20 cellular contexts compared by ENCODE assay signal in the genomic region with DNA sequence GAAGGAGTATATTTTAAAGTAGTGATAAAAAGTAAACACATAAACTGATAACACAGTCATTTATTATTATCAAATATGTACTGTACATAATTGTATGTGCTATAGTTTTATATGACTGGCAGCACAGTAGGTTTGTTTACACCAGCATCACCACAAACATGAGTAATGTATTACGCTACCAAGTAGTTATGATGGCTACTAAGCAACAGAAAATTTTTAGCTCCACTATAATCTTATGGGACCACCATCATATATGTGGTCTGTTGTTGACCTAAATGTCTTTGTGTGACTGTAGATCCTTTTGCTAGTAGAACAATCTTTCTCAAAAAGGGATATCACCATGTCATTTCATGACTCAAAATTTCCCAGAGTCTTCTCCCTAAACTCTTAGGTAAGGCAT.
DNase-seq lines count a peak whose midpoint lies in the region; ATAC-seq and TF ChIP-seq lines count a peak whose summit lies in the region.
"Had no signal": no experiment of that assay in that cellular context is flagged by ENCODE, and none has a peak within 500 bp of the region (broad histone marks: within the 10 kb centered on the region; RNA-seq: fewer than 3 reads in every experiment).

No MANE protein-coding gene starts in this region.

- peaks cover 23% of the 10 kb centered on the region for H3K4me1 Mint-ChIP-seq in GM23338

- ATAC-seq in GM23338: no peak
- ATAC-seq in PC-3: peak; percentile 80
- no peak for ATAC-seq in left lobe of liver

- TF ChIP-seq POLR2A in uterus (IDR thresholded peaks at IDR 0.05) (no peak), suprapubic skin (IDR thresholded peaks at IDR 0.05) (no peak)

- TF ChIP-seq EP300 in suprapubic skin (IDR thresholded peaks at IDR 0.05): no peak

- no TSS peak for BruUV-seq in PC-3 (replicated peaks; lab: Mats Ljungman, UMichigan)

- H3K4me3 ChIP-seq in GM23338 (no peak overlapping the region), PC-3 (ENCODE audit: low read length) (no peak overlapping the region), uterus (no peak overlapping the region), suprapubic skin (no peak overlapping the region)
- H3K4me3 ChIP-seq: BLaER1, GM23248, HAP-1, Peyer's patch, SK-N-MC had no signal

- peaks cover 3% of the 10 kb centered on the region; the same call in 2 of the 3 replicates for H3K9me3 Mint-ChIP-seq in GM23338

- H3K4me3 Mint-ChIP-seq in GM23338: no peak overlapping the region
- H3K4me3 Mint-ChIP-seq: CD4-positive, CD25-positive, alpha-beta regulatory T cell had no signal

- H3K9ac ChIP-seq in PC-3 (ENCODE audit: low read length): no peak overlapping the region
- H3K9ac ChIP-seq: BLaER1, GM23248 had no signal

- H3K4me1 ChIP-seq in GM23338 (ENCODE audit: insufficient read depth): peaks cover 19% of the 10 kb centered on the region
- 0 out of 2 replicates have a peak, but pooled peaks cover 3% of the 10 kb centered on the region for H3K4me1 ChIP-seq in PC-3 (ENCODE audit: insufficient read depth, low read length)
- no peaks in the 10 kb centered on the region for H3K4me1 ChIP-seq in uterus
- H3K4me1 ChIP-seq in suprapubic skin: no peaks in the 10 kb centered on the region
- H3K4me1 ChIP-seq: BLaER1, Peyer's patch had no signal

- TF ChIP-seq CTCF in GM23338 (conservative IDR thresholded peaks at IDR 0.05; ENCODE audit: low read depth in 2 of 2) (no peak), PC-3 (conservative IDR thresholded peaks at IDR 0.05; ENCODE audit: low read depth, low read length) (no peak), uterus (IDR thresholded peaks at IDR 0.05) (no peak), suprapubic skin (IDR thresholded peaks at IDR 0.05) (no peak)

- H3K36me3 ChIP-seq in GM23338 (ENCODE audit: insufficient read depth) (no peaks in the 10 kb centered on the region), PC-3 (ENCODE audit: low read depth, low read length) (no peaks in the 10 kb centered on the region), uterus (no peaks in the 10 kb centered on the region), suprapubic skin (no peaks in the 10 kb centered on the region)
- H3K36me3 ChIP-seq: HAP-1, Peyer's patch had no signal

- no peaks in the 10 kb centered on the region for H3K79me2 ChIP-seq in GM23338 (replicated peaks; ENCODE audit: insufficient read depth)
- no peaks in the 10 kb centered on the region for H3K79me2 ChIP-seq in PC-3 (ENCODE audit: low read length)

- POLR2A ChIA-PET in PC-3 (lab: Charles Lee; ENCODE audit: unreplicated experiment): no interaction called here

- H2AFZ ChIP-seq in GM23338 (no peak overlapping the region), PC-3 (ENCODE audit: low read length) (no peak overlapping the region)
- H2AFZ ChIP-seq: GM23248 had no signal

- H3K4me2 ChIP-seq in GM23338 (no peak overlapping the region), PC-3 (ENCODE audit: low read length) (no peak overlapping the region)
- H3K4me2 ChIP-seq: BLaER1 had no signal

- H3K27ac ChIP-seq in GM23338 (ENCODE audit: low read depth) (peak overlapping the region; percentile 35; the same call in 1 of the 2 replicates), PC-3 (ENCODE audit: low read length) (no peak overlapping the region), uterus (no peak overlapping the region), suprapubic skin (no peak overlapping the region)
- H3K27ac ChIP-seq: BLaER1, GM23248, Peyer's patch, SK-N-MC had no signal

- intact Hi-C loops in PC-3 (cut with micrococcal nuclease) (no loop called here), uterus (cut with DNase I; ENCODE audit: low total_unique reads) (no loop called here)

- no peaks in the 10 kb centered on the region for H3K27me3 Mint-ChIP-seq in GM23338 (ENCODE audit: insufficient read depth, low read depth, poor library complexity)
- H3K27me3 Mint-ChIP-seq: CD4-positive, CD25-positive, alpha-beta regulatory T cell had no signal

- H3K9me3 ChIP-seq in PC-3 (ENCODE audit: low read length) (no peaks in the 10 kb centered on the region), uterus (no peaks in the 10 kb centered on the region), suprapubic skin (no peaks in the 10 kb centered on the region)
- H3K9me3 ChIP-seq: HAP-1, Peyer's patch had no signal

- WGBS in suprapubic skin: 94% methylated on average over 1 of the region's 1 CpG

- H3K27ac Mint-ChIP-seq in GM23338: no peak overlapping the region; the same call in 1 of the 2 replicates

- H3K36me3 Mint-ChIP-seq in GM23338 (ENCODE audit: low read depth): peaks cover 4% of the 10 kb centered on the region; the same call in 2 of the 3 replicates

- H4K20me1 ChIP-seq in GM23338 (replicated peaks; ENCODE audit: insufficient read depth): no peaks in the 10 kb centered on the region
- no peaks in the 10 kb centered on the region for H4K20me1 ChIP-seq in PC-3 (ENCODE audit: low read length)

- DNase-seq in GM23338 (ENCODE audit: low spot score) (no peak), PC-3 (peak; percentile 51), iris pigment epithelial cell (ENCODE audit: low read depth) (peak; percentile 33), uterus (no peak), NCI-H1436 treated with DMSO at 0.1 percent for 48 hours (lab: John Stamatoyannopoulos, UW) (no peak), suprapubic skin (ENCODE audit: low spot score in 2 of 2) (no peak), left lobe of liver (ENCODE audit: low spot score) (no peak)
- DNase-seq: CD4-positive, CD25-positive, alpha-beta regulatory T cell; DMS153; DND-41; GM23248; NCI-H1105 treated with DMSO at 0.1 percent for 48 hours; NCI-H2029; NCI-H446 treated with DMSO at 0.1 percent for 48 hours; NCI-H526 treated with DMSO at 0.1 percent for 48 hours; Peyer's patch; SHP77 treated with DMSO at 0.1 percent for 48 hours had no signal

- H3K27me3 ChIP-seq in GM23338 (ENCODE audit: insufficient read depth) (no peaks in the 10 kb centered on the region), PC-3 (ENCODE audit: low read length) (no peaks in the 10 kb centered on the region), uterus (no peaks in the 10 kb centered on the region), suprapubic skin (no peaks in the 10 kb centered on the region)
- H3K27me3 ChIP-seq: BLaER1, Peyer's patch had no signal

- H3K9me2 ChIP-seq in GM23338 (ENCODE audit: insufficient read depth) (no peaks in the 10 kb centered on the region), PC-3 (replicated peaks; ENCODE audit: low read length) (no peaks in the 10 kb centered on the region)

- CTCF ChIA-PET in PC-3 (lab: Charles Lee): interaction anchor here (0.6 kb wide), 1 partner anchor 24 kb away, joined by 3 read pairs; no protein-coding TSS in a partner anchor

- no peaks in the 10 kb centered on the region for H3F3A ChIP-seq in GM23338 (replicated peaks; ENCODE audit: low read depth)
- H3F3A ChIP-seq in PC-3 (ENCODE audit: low read length, unreplicated experiment): no peaks in the 10 kb centered on the region

Comparison
In these comparisons a context has a peak if more than half of its experiments do, and no peak if none do; other contexts are left out.
1. DNase-seq: peak in PC-3 (single experiment) and iris pigment epithelial cell (single experiment); none in GM23338 (single experiment), uterus (0 of 2), NCI-H1436 treated with DMSO at 0.1 percent for 48 hours (single experiment), suprapubic skin (0 of 2) and left lobe of liver (single experiment).